In genomic region chr17:80826346-80826954, GRCh38 we compare ENCODE assay signal across 1 cellular context.
TF ChIP-seq lines count a peak whose summit lies in the region.

No MANE protein-coding gene starts in this region.

TF ChIP-seq in WTC11, 78 proteins besides CTCF, POLR2A, EP300 and RAD21 (continued from another document):
- no peak for TF ChIP-seq PREB (CRISPR knock-in tag; IDR thresholded peaks at IDR 0.05; ENCODE audit: borderline replicate concordance)
- TF ChIP-seq MXD4 (CRISPR knock-in tag; IDR thresholded peaks at IDR 0.05; ENCODE audit: borderline replicate concordance), result no peak
- no peak for TF ChIP-seq ZNF232 (CRISPR knock-in tag; IDR thresholded peaks at IDR 0.05)
- TF ChIP-seq, protein P1, sequence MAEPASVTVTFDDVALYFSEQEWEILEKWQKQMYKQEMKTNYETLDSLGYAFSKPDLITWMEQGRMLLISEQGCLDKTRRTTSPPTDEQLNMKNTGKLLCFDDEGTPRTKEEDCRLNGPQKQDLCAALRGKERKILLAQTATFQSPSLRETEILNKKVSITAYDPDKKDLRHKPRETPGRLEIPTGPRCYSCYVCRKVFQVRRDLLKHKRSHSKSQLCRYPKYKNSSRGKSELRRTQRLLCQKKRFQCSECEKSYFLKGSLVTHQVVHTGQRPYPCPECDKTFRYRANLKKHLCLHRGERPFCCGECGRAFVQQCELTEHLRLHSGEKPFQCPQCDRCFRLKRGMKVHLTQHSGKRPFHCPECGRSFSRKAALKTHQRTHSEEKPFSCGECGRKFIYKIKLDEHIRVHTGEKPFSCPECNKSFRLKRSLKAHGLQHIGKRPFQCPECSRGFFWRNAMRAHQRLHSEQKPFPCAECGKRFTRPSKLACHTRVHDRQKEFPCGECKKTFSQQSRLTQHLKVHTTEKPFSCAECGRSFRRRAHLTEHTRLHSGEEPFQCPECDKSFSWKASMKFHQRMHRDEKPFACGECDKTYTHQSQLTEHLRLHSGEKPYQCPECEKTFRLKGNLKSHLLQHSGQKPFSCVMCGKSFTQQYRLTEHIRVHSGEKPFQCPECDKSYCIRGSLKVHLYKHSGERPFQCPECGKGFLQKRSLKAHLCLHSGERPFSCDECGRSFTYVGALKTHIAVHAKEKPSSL (CRISPR knock-in tag; conservative IDR thresholded peaks at IDR 0.05), result no peak
- no peak for TF ChIP-seq NR3C1 (CRISPR knock-in tag; conservative IDR thresholded peaks at IDR 0.05; ENCODE audit: low read depth)
- TF ChIP-seq, protein P2, sequence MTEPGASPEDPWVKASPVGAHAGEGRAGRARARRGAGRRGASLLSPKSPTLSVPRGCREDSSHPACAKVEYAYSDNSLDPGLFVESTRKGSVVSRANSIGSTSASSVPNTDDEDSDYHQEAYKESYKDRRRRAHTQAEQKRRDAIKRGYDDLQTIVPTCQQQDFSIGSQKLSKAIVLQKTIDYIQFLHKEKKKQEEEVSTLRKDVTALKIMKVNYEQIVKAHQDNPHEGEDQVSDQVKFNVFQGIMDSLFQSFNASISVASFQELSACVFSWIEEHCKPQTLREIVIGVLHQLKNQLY (CRISPR knock-in tag; IDR thresholded peaks at IDR 0.05), result no peak
- no peak for TF ChIP-seq IRF2 (CRISPR knock-in tag; IDR thresholded peaks at IDR 0.05; ENCODE audit: borderline replicate concordance, low read depth)
- TF ChIP-seq, protein P3, sequence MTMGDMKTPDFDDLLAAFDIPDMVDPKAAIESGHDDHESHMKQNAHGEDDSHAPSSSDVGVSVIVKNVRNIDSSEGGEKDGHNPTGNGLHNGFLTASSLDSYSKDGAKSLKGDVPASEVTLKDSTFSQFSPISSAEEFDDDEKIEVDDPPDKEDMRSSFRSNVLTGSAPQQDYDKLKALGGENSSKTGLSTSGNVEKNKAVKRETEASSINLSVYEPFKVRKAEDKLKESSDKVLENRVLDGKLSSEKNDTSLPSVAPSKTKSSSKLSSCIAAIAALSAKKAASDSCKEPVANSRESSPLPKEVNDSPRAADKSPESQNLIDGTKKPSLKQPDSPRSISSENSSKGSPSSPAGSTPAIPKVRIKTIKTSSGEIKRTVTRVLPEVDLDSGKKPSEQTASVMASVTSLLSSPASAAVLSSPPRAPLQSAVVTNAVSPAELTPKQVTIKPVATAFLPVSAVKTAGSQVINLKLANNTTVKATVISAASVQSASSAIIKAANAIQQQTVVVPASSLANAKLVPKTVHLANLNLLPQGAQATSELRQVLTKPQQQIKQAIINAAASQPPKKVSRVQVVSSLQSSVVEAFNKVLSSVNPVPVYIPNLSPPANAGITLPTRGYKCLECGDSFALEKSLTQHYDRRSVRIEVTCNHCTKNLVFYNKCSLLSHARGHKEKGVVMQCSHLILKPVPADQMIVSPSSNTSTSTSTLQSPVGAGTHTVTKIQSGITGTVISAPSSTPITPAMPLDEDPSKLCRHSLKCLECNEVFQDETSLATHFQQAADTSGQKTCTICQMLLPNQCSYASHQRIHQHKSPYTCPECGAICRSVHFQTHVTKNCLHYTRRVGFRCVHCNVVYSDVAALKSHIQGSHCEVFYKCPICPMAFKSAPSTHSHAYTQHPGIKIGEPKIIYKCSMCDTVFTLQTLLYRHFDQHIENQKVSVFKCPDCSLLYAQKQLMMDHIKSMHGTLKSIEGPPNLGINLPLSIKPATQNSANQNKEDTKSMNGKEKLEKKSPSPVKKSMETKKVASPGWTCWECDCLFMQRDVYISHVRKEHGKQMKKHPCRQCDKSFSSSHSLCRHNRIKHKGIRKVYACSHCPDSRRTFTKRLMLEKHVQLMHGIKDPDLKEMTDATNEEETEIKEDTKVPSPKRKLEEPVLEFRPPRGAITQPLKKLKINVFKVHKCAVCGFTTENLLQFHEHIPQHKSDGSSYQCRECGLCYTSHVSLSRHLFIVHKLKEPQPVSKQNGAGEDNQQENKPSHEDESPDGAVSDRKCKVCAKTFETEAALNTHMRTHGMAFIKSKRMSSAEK (CRISPR knock-in tag; IDR thresholded peaks at IDR 0.05; ENCODE audit: borderline replicate concordance), result no peak
- TF ChIP-seq ZMAT4 (CRISPR knock-in tag; IDR thresholded peaks at IDR 0.05), result no peak
- TF ChIP-seq ERG (CRISPR knock-in tag; IDR thresholded peaks at IDR 0.05), result no peak
- no peak for TF ChIP-seq FOXP1 (CRISPR knock-in tag; IDR thresholded peaks at IDR 0.05; ENCODE audit: borderline replicate concordance)
